ENCODE assay signal across 20 cellular contexts in the genomic region with DNA sequence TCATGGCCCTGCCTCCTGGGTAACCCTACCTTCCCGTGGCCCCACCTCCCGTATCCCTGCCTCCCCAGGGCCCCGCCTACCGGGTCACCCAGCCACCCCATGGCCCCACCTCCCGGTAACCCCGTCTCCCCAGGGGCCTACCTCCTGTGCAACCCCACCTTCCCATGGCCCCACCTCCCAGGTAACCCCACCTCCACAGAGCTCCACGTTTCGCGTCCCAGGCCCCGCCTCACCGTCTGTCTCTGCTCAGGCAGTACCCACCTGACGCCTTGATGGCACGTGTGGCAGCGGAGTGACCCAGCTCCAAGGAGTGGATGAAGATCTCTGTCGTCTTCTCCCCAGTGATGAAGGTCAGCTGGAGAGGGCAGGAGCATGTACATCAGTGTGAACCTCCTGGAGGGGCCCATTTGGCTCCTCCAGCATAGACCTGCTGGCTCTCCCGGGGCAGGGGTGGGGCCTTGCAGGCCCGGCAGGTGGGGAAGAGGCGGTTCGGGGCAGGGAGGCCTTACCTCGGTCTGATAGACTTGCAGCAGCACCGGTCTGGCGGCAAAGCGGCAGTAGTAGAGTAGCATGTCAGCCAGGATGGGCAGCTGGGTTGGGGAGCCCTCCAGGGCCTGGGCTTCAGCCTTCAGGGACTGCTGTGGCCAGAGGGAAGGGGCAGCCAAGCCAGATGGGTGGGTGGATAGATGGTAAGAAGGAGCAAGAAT. TPM values are rescaled to one million over a fixed set of nuclear protein-coding genes. Genes with fewer than 3 reads are reported as not detected.
DNase-seq lines count a peak whose midpoint lies in the region; ATAC-seq, FAIRE-seq and TF ChIP-seq lines count a peak whose summit lies in the region.
"Had no signal": no experiment of that assay in that cellular context is flagged by ENCODE, and none has a peak within 500 bp of the region (broad histone marks: within the 10 kb centered on the region; RNA-seq: fewer than 3 reads in every experiment).

No MANE protein-coding gene starts in this region.

- TF ChIP-seq RAD21 in HCT116 (IDR thresholded peaks at IDR 0.05; ENCODE audit: low read depth) (no peak), K562 (CRISPR knock-in tag; conservative IDR thresholded peaks at IDR 0.05 in 1 of 2, IDR thresholded peaks at IDR 0.05 in 1 of 2) (no peak)

- H4K20me1 ChIP-seq in HCT116 (ENCODE audit: insufficient read depth) (no peaks in the 10 kb centered on the region), K562 (replicated peaks; ENCODE audit: control insufficient read depth, insufficient read depth, low read length) (no peaks in the 10 kb centered on the region)

- intact Hi-C loops in CD4-positive, alpha-beta T cell (cut with DNase I, micrococcal nuclease): no loop called here
- intact Hi-C loops in HCT116 (cut with micrococcal nuclease) (no loop called here), K562 (cut with micrococcal nuclease) (no loop called here)

- no TSS peak for BruUV-seq in HCT116 (replicated peaks; lab: Mats Ljungman, UMichigan)
- no TSS peak for BruUV-seq in K562 (replicated peaks; lab: Mats Ljungman, UMichigan)

- CTCF ChIA-PET in CD4-positive, alpha-beta T cell (lab: Charles Lee): no interaction called here
- CTCF ChIA-PET in HCT116 (lab: Charles Lee): interaction anchor here (1.4 kb wide), 1 partner anchor 8 kb away, joined by 7 read pairs; no protein-coding TSS in a partner anchor
- CTCF ChIA-PET in K562 (lab: Yijun Ruan, JAX; ENCODE audit: low intra/inter-chr PET ratio): no interaction called here

- H3K4me3 ChIP-seq in HCT116 (replicated peaks in 1 of 2; ENCODE audit: low read depth in 1 of 2, low read length in 2 of 2) (peak overlapping the region; percentile 46 to 61), K562 (no peak overlapping the region)
- H3K4me3 ChIP-seq: pancreas, PC-9, thoracic aorta had no signal

- H3K27me3 Mint-ChIP-seq in CD4-positive, alpha-beta T cell: no peaks in the 10 kb centered on the region
- H3K27me3 Mint-ChIP-seq in natural killer cell treated with Interleukin-12 subunit alpha and Interleukin-12 subunit beta and Interleukin-15 and Interleukin-18, amount 100 ng/mL, for 72 hours: no peaks in the 10 kb centered on the region

- no peaks in the 10 kb centered on the region for H3K79me2 ChIP-seq in HCT116 (ENCODE audit: insufficient read depth, low read length)
- H3K79me2 ChIP-seq in K562 (ENCODE audit: control insufficient read depth, insufficient read depth, low read length): no peaks in the 10 kb centered on the region

- no peaks in the 10 kb centered on the region for H3K36me3 ChIP-seq in HCT116 (ENCODE audit: control insufficient read depth in 1 of 2, insufficient read depth in 2 of 2, low read length in 2 of 2)
- H3K36me3 ChIP-seq in K562 (ENCODE audit: control insufficient read depth, insufficient read depth, low read length): no peaks in the 10 kb centered on the region
- H3K36me3 ChIP-seq: pancreas, thoracic aorta had no signal

- no peaks in the 10 kb centered on the region for H3K9me3 ChIP-seq in CD4-positive, alpha-beta T cell (ENCODE audit: control insufficient read depth, low read length)
- H3K9me3 ChIP-seq in HCT116 (ENCODE audit: control insufficient read depth in 1 of 2, insufficient read depth in 1 of 2, low read depth in 1 of 2, low read length in 2 of 2): no peaks in the 10 kb centered on the region
- no peaks in the 10 kb centered on the region for H3K9me3 ChIP-seq in K562 (replicated peaks; ENCODE audit: control insufficient read depth, insufficient read depth, low read depth, low read length)
- H3K9me3 ChIP-seq: pancreas, thoracic aorta had no signal

- no peaks in the 10 kb centered on the region for H3K9me1 ChIP-seq in K562 (ENCODE audit: control insufficient read depth, insufficient read depth, low read length)

- no peaks in the 10 kb centered on the region for H3K4me1 Mint-ChIP-seq in CD4-positive, alpha-beta T cell (ENCODE audit: low read depth)
- peaks cover 0 to 22% of the 10 kb centered on the region in 2 donors for H3K4me1 Mint-ChIP-seq in natural killer cell treated with Interleukin-12 subunit alpha and Interleukin-12 subunit beta and Interleukin-15 and Interleukin-18, amount 100 ng/mL, for 72 hours (ENCODE audit: low read depth in 2 of 2)

- peaks cover 82% of the 10 kb centered on the region for H3K36me3 Mint-ChIP-seq in CD4-positive, alpha-beta T cell (ENCODE audit: low read depth)
- peaks cover 16% of the 10 kb centered on the region for H3K36me3 Mint-ChIP-seq in natural killer cell treated with Interleukin-12 subunit alpha and Interleukin-12 subunit beta and Interleukin-15 and Interleukin-18, amount 100 ng/mL, for 72 hours

- peak overlapping the region; percentile 44 for H3K27ac ChIP-seq in CD4-positive, alpha-beta T cell (ENCODE audit: low read depth, low read length)
- H3K27ac ChIP-seq in HCT116 (ENCODE audit: low read depth, low read length) (peak overlapping the region; percentile 12; the same call in 1 of the 2 replicates), K562 (ENCODE audit: extremely low read depth, low read depth, low read length) (no peak overlapping the region)
- H3K27ac ChIP-seq: epithelial cell of prostate, pancreas, PC-9, thoracic aorta had no signal

- H2AFZ ChIP-seq in HCT116 (ENCODE audit: low read depth, low read length, poor library complexity, severe bottlenecking): no peak overlapping the region
- no peak overlapping the region for H2AFZ ChIP-seq in K562 (ENCODE audit: low read depth, low read length)
- H2AFZ ChIP-seq: PC-9 had no signal

- no peaks in the 10 kb centered on the region for H3K9me2 ChIP-seq in HCT116 (ENCODE audit: insufficient read depth)

- no peak for TF ChIP-seq CTCF in CD4-positive, alpha-beta T cell (IDR thresholded peaks at IDR 0.05)
- TF ChIP-seq CTCF in HCT116 (IDR thresholded peaks at IDR 0.05 in 2 of 3, conservative IDR thresholded peaks at IDR 0.05 in 1 of 3; ENCODE audit: borderline replicate concordance in 1 of 3, insufficient read depth in 1 of 3, low read depth in 2 of 3, low read length in 2 of 3): no peak
- no peak for TF ChIP-seq CTCF in K562 (IDR thresholded peaks at IDR 0.05 in 2 of 3, conservative IDR thresholded peaks at IDR 0.05 in 1 of 3; ENCODE audit: insufficient read depth in 2 of 3, low read depth in 1 of 3, low read length in 3 of 3)

- no peaks in the 10 kb centered on the region for H3K9me3 Mint-ChIP-seq in CD4-positive, alpha-beta T cell
- H3K9me3 Mint-ChIP-seq in natural killer cell treated with Interleukin-12 subunit alpha and Interleukin-12 subunit beta and Interleukin-15 and Interleukin-18, amount 100 ng/mL, for 72 hours: no peaks in the 10 kb centered on the region

- no peak for TF ChIP-seq EP300 in K562 (IDR thresholded peaks at IDR 0.05; ENCODE audit: low read length)

- H3K4me1 ChIP-seq in HCT116 (ENCODE audit: control insufficient read depth in 1 of 2, insufficient read depth in 2 of 2, low read length in 2 of 2): peaks cover 0 to 20% of the 10 kb centered on the region in 2 experiments; a peak in 2 of 4 replicates
- peaks cover 0 to 15% of the 10 kb centered on the region in 2 experiments; a peak in 2 of 5 replicates for H3K4me1 ChIP-seq in K562 (replicated peaks in 1 of 2; ENCODE audit: control insufficient read depth in 2 of 2, insufficient read depth in 2 of 2, low read length in 2 of 2)
- H3K4me1 ChIP-seq: pancreas had no signal

- no peaks in the 10 kb centered on the region for H3K27me3 ChIP-seq in CD4-positive, alpha-beta T cell (ENCODE audit: control insufficient read depth, insufficient read depth, low read length)
- H3K27me3 ChIP-seq in HCT116 (ENCODE audit: insufficient read depth, low read length): no peaks in the 10 kb centered on the region
- H3K27me3 ChIP-seq in K562 (ENCODE audit: control insufficient read depth in 2 of 2, insufficient read depth in 2 of 2, low read length in 2 of 2): no peaks in the 10 kb centered on the region; a peak in 2 of 5 replicates
- H3K27me3 ChIP-seq: pancreas had no signal

- RAD21 ChIA-PET in HCT116 (lab: Charles Lee; ENCODE audit: low non-redundant PET in 1 of 2, low total read pairs in 2 of 2, uncharacterized antibody in 2 of 2, unreplicated experiment in 2 of 2): interaction anchor here (0.6 to 1.3 kb wide), 2 partner anchors 10 to 438 kb away, joined by 3 to 4 read pairs; no protein-coding TSS in a partner anchor

- no peak overlapping the region for H3K4me3 Mint-ChIP-seq in CD4-positive, alpha-beta T cell
- H3K4me3 Mint-ChIP-seq in natural killer cell treated with Interleukin-12 subunit alpha and Interleukin-12 subunit beta and Interleukin-15 and Interleukin-18, amount 100 ng/mL, for 72 hours: no peak overlapping the region

- no peak for ATAC-seq in CD4-positive, alpha-beta T cell (ENCODE audit: poor library complexity)
- peak; percentile 79 for ATAC-seq in HCT116
- ATAC-seq in K562: no peak
- ATAC-seq in natural killer cell treated with Interleukin-12 subunit alpha and Interleukin-12 subunit beta and Interleukin-15 and Interleukin-18, amount 100 ng/mL, for 72 hours: no peak
- ATAC-seq in GM21367 (IDR thresholded peaks at IDR 0.05; ENCODE audit: unreplicated experiment): no peak
- ATAC-seq: left lobe of liver had no signal

- no peak for TF ChIP-seq POLR2A in HCT116 (IDR thresholded peaks at IDR 0.05; ENCODE audit: borderline replicate concordance, extremely low read depth, insufficient read depth, insufficient read length)
- TF ChIP-seq POLR2A in K562 (conservative IDR thresholded peaks at IDR 0.05): no peak

- FAIRE-seq in K562 (lab: Jason Lieb, UNC) (no peak), RCC 7860 (lab: Jason Lieb, UNC) (no peak)
- FAIRE-seq: astrocyte, colon, frontal cortex, pancreas had no signal

- H3K27ac Mint-ChIP-seq in CD4-positive, alpha-beta T cell: peak overlapping the region; percentile 14
- H3K27ac Mint-ChIP-seq in natural killer cell treated with Interleukin-12 subunit alpha and Interleukin-12 subunit beta and Interleukin-15 and Interleukin-18, amount 100 ng/mL, for 72 hours: peak overlapping the region in 1 of 2 donors; percentile 71

- peak in 1 of 10 experiments; percentile 42 for DNase-seq in CD4-positive, alpha-beta T cell
- peak; percentile 76 for DNase-seq in HCT116 (ENCODE audit: low read depth, low spot score)
- peak; percentile 13 to 53 (median 40) for DNase-seq in K562 (ENCODE audit: extremely low read depth in 1 of 4, low spot score in 3 of 4)
- peak; percentile 67 for DNase-seq in natural killer cell treated with Interleukin-12 subunit alpha and Interleukin-12 subunit beta and Interleukin-15 and Interleukin-18, amount 100 ng/mL, for 72 hours (ENCODE audit: low spot score)
- no peak for DNase-seq in dermis blood vessel endothelial cell
- DNase-seq in RCC 7860 (ENCODE audit: low spot score): no peak
- no peak for DNase-seq in cerebellar nuclear complex (lab: John Stamatoyannopoulos, UW)
- DNase-seq: GF-D8, Kasumi-1, NCI-H1105, NCI-H748 treated with DMSO at 0.1 percent for 48 hours, pancreas, PC-9 had no signal

- peak overlapping the region; percentile 87 for H3K4me2 ChIP-seq in HCT116 (ENCODE audit: low read length)
- no peak overlapping the region for H3K4me2 ChIP-seq in K562 (ENCODE audit: insufficient read depth, low read length)
- H3K4me2 ChIP-seq: PC-9 had no signal

- 70% methylated on average over 11 of the region's 23 CpGs for WGBS in K562 (ENCODE audit: insufficient coverage, low coverage, missing lambda C conversion rate)

- in situ Hi-C loops in K562 (cut with MboI): no loop called here

- POLR2A ChIA-PET in CD4-positive, alpha-beta T cell (lab: Charles Lee): no interaction called here
- POLR2A ChIA-PET in HCT116 (lab: Charles Lee) (no interaction called here), K562 (lab: Yijun Ruan, JAX) (interaction anchor here (0.6 kb wide), 2 partner anchors 67 to 788 kb away, joined by 3 read pairs; no protein-coding TSS in a partner anchor)

- H3K9ac ChIP-seq in HCT116 (ENCODE audit: low read length) (peak overlapping the region; percentile 69), K562 (ENCODE audit: insufficient read depth in 1 of 2, low read depth in 2 of 2, low read length in 2 of 2) (no peak overlapping the region)

RNA-seq across cellular contexts. Expression of a gene that starts 18.6 kb away (rescaled TPM):
- total RNA-seq in CD4-positive, alpha-beta T cell: under 1 TPM; 0.50 to 0.60 TPM
- 0.07 TPM for total RNA-seq in HCT116 (2021; ENCODE audit: unreplicated experiment)
- polyA plus RNA-seq in HCT116 (2012): 0.04 TPM in 1 of 2 replicates, not detected in the other
- not detected in 2 replicates for total RNA-seq in K562 (2011; cell fraction: chromatin; rRNA removed; ENCODE audit: low replicate concordance)
- total RNA-seq in K562 (2011; cell fraction: nucleolus; rRNA removed): not detected in 2 replicates
- total RNA-seq in K562 (2011; cell fraction: nucleoplasm; rRNA removed): not detected in 2 replicates
- total RNA-seq in K562 (2014; rRNA removed): not detected in 2 replicates
- not detected in 2 replicates for total RNA-seq in K562 (2014; rRNA removed; fragmentation: Illumina TruSeq; extraction: Trizol)
- not detected in 2 replicates for total RNA-seq in K562 (2015; rRNA removed; fragmentation: Illumina TruSeq; extraction: Trizol)
- 0.04 TPM in 1 of 2 replicates, not detected in the other for total RNA-seq in K562 (2021)
- not detected in 2 replicates for polyA plus RNA-seq in K562 (2011; rRNA removed)
- not detected in 2 replicates for polyA plus RNA-seq in K562 (2011; cell fraction: cytosol; rRNA removed)
- not detected in 2 replicates for polyA plus RNA-seq in K562 (2011; cell fraction: nucleus; rRNA removed)
- 0.04 TPM in 1 of 2 replicates, not detected in the other for polyA plus RNA-seq in K562 (2012)
- polyA plus RNA-seq in K562 (2014; fragmentation: Illumina TruSeq; extraction: Trizol): not detected in 2 replicates
- not detected for polyA plus RNA-seq in K562 (2014; fragmentation: Nextera tagmentation; extraction: Ambion mirVana)
- polyA plus RNA-seq in K562 (2014; rRNA removed): not detected in 2 replicates
- polyA minus RNA-seq in K562 (2011; rRNA and poly(A)+ RNA removed): not detected in 2 replicates
- not detected in 2 replicates for polyA minus RNA-seq in K562 (2011; cell fraction: cytosol; rRNA and poly(A)+ RNA removed)
- not detected in 2 replicates for polyA minus RNA-seq in K562 (2011; cell fraction: nucleus; rRNA and poly(A)+ RNA removed)
- total RNA-seq in natural killer cell treated with Interleukin-12 subunit alpha and Interleukin-12 subunit beta and Interleukin-15 and Interleukin-18, amount 100 ng/mL, for 72 hours: 1 to 10 TPM in 1 of 2 donors, under 1 TPM in 1; 0.81 to 6.2 TPM
- total RNA-seq in dermis blood vessel endothelial cell: not detected in 2 replicates
- total RNA-seq: astrocyte, PC-9 had no signal

Comparison
In these comparisons a context has a peak if more than half of its experiments do, and no peak if none do; other contexts are left out.
1. DNase-seq: peak in HCT116 (single experiment), K562 (4 of 4) and natural killer cell treated with Interleukin-12 subunit alpha and Interleukin-12 subunit beta and Interleukin-15 and Interleukin-18, amount 100 ng/mL, for 72 hours (single experiment); none in dermis blood vessel endothelial cell (single experiment), RCC 7860 (single experiment) and cerebellar nuclear complex (0 of 2).